In genomic region chr19:32921624-32922023, GRCh38 we compare ENCODE assay signal across 24 cellular contexts. TPM values are rescaled to one million over a fixed set of nuclear protein-coding genes. Genes with fewer than 3 reads are reported as not detected.
"Had no signal": no experiment of that assay in that cellular context is flagged by ENCODE, and none has a peak within 500 bp of the region (broad histone marks: within the 10 kb centered on the region; RNA-seq: fewer than 3 reads in every experiment).

No MANE protein-coding gene starts in this region.

- H3K27ac Mint-ChIP-seq: brain, natural killer cell, progenitor cell of endocrine pancreas had no signal

- H3K27ac ChIP-seq: epithelial cell of prostate, heart left ventricle, sigmoid colon, thyroid gland, WERI-Rb-1 had no signal

- H3K27me3 Mint-ChIP-seq: brain, progenitor cell of endocrine pancreas had no signal

- FAIRE-seq: TTC549 had no signal

- H3K9me3 Mint-ChIP-seq: brain, natural killer cell had no signal

- H3K9me3 ChIP-seq: heart left ventricle, sigmoid colon, SK-N-SH, thyroid gland had no signal

- H3K4me3 ChIP-seq: heart left ventricle, sigmoid colon, smooth muscle cell, thyroid gland had no signal

- H3K4me1 Mint-ChIP-seq: brain, natural killer cell had no signal

- ATAC-seq: heart left ventricle, left cardiac atrium, natural killer cell had no signal

- H3K4me2 ChIP-seq: SK-N-SH, smooth muscle cell had no signal

- H3K4me3 Mint-ChIP-seq: brain, natural killer cell had no signal

- H3K36me3 Mint-ChIP-seq: natural killer cell had no signal

- DNase-seq: activated CD8-positive, alpha-beta memory T cell treated with anti-CD3 and anti-CD28 coated beads, Interleukin-2, amount 50 U/mL, for 48 hours; activated effector memory CD4-positive, alpha-beta T cell treated with Interleukin-2 at 50 U/mL for 16 hours; activated naive CD4-positive, alpha-beta T cell treated with anti-CD3 and anti-CD28 coated beads, Interleukin-2, amount 50 U/mL, for 16 hours; aorta; heart left ventricle; islet precursor cell; left cardiac atrium; midbrain; natural killer cell; retina; SIG-M5; sigmoid colon; SK-N-SH; stimulated activated naive CD4-positive, alpha-beta T cell treated with Interleukin-2 at 50 U/mL for 16 hours; substantia nigra; thyroid gland; WERI-Rb-1 had no signal

- H3K4me1 ChIP-seq: heart left ventricle, sigmoid colon, thyroid gland had no signal

RNA-seq across cellular contexts. Expression of gene SLC7A9, which starts 52.1 kb away (rescaled TPM):
- total RNA-seq: activated CD8-positive, alpha-beta memory T cell treated with anti-CD3 and anti-CD28 coated beads for 36 hours; cardiac septum; heart left ventricle; smooth muscle cell had no signal
- polyA plus RNA-seq: SK-N-SH had no signal
